8 cellular contexts compared by ENCODE assay signal in the genomic region with DNA sequence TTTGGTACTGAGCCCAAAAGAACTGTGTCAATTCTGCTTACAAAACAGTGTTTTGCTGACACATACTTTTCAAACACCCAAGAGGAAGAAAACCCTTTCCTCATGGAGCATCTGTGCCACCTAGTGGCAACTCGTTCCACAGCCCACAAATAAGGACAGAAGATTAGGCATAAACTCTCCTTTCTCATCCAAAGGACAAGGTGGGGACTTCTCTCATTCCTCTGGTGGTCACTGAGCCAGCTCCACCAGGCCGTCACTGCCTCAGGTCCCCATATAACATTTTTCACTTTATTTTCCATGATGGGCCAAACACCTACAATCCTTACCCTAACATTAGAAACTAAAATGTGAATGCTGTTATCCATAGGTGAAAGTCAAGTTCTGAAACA.
DNase-seq lines count a peak whose midpoint lies in the region; ATAC-seq, FAIRE-seq and TF ChIP-seq lines count a peak whose summit lies in the region.

No MANE protein-coding gene starts in this region.

- no peak overlapping the region for H3K18ac ChIP-seq in H1 (ENCODE audit: extremely low read depth, low read length)

- H3K23ac ChIP-seq in H1 (ENCODE audit: insufficient read length) = no peak overlapping the region

- peak; percentile 90 for TF ChIP-seq RAD21 in H1 (IDR thresholded peaks at IDR 0.05 in 1 of 2, conservative IDR thresholded peaks at IDR 0.05 in 1 of 2; ENCODE audit: low read depth in 2 of 2, low read length in 2 of 2)

- H2BK20ac ChIP-seq in H1 (ENCODE audit: low read length) = no peak overlapping the region

- H3K4me3 ChIP-seq in HEK293 (ENCODE audit: low read depth, low read length) (no peak overlapping the region), H1 (ENCODE audit: extremely low read depth in 1 of 4, insufficient read depth in 2 of 4, low read depth in 3 of 4, low read length in 4 of 4) (no peak overlapping the region)

- H3K56ac ChIP-seq in H1 (replicated peaks; ENCODE audit: insufficient read length, low read depth, low read length) = no peak overlapping the region

- no peaks in the 10 kb centered on the region; the same call in 1 of the 2 replicates for H3K4me1 ChIP-seq in HEK293 (ENCODE audit: control insufficient read depth, insufficient read depth, low read length)
- peaks cover 0 to 3% (median under 1%) of the 10 kb centered on the region in 4 experiments; a peak in 1 of 7 replicates for H3K4me1 ChIP-seq in H1 (replicated peaks in 1 of 4; ENCODE audit: control insufficient read depth in 3 of 4, insufficient read depth in 4 of 4, low read length in 3 of 4)

- peaks cover 34% of the 10 kb centered on the region for H3K4me1 Mint-ChIP-seq in activated CD4-positive, alpha-beta memory T cell treated with anti-CD3 and anti-CD28 coated beads, Interleukin-2, amount 10 ng/mL, durations not matched to agents 7 days and 5 days

- H3K9ac ChIP-seq in H1 (replicated peaks in 1 of 4; ENCODE audit: extremely low read depth in 1 of 4, low read depth in 3 of 4, low read length in 3 of 4) = no peak overlapping the region

- WGBS in H1 (ENCODE audit: extremely low coverage in 1 of 2, insufficient coverage in 1 of 2, insufficient read length in 1 of 2, insufficient replicate concordance in 2 of 2, low coverage in 1 of 2, low lambda C conversion rate in 2 of 2, missing lambda C conversion rate in 1 of 2), 2 experiments = 38% methylated on average over 2 of the region's 2 CpGs; no CpG with 5 or more reads in 1 of the 2 experiments

- H3K79me1 ChIP-seq in H1 (ENCODE audit: low read depth, low read length) = no peaks in the 10 kb centered on the region

- H3K9me3 Mint-ChIP-seq in activated CD4-positive, alpha-beta memory T cell treated with anti-CD3 and anti-CD28 coated beads, Interleukin-2, amount 10 ng/mL, durations not matched to agents 7 days and 5 days = no peaks in the 10 kb centered on the region

- no peaks in the 10 kb centered on the region for H3K79me2 ChIP-seq in H1 (ENCODE audit: control insufficient read depth in 1 of 2, insufficient read depth in 2 of 2, low read length in 2 of 2)

- H3K36me3 ChIP-seq in HEK293 (ENCODE audit: control insufficient read depth in 2 of 2, insufficient read depth in 1 of 2, low read length in 2 of 2) (peaks cover 8 to 65% of the 10 kb centered on the region in 2 experiments; a peak in 2 of 3 replicates), H1 (ENCODE audit: control insufficient read depth in 2 of 4, insufficient read depth in 4 of 4, low read length in 3 of 4) (peaks cover 0 to 14% (median 6%) of the 10 kb centered on the region in 4 experiments; a peak in 5 of 8 replicates)

- no peak overlapping the region for H4K8ac ChIP-seq in H1 (ENCODE audit: extremely low read depth, insufficient read depth, low read length)

- peak; percentile 81 for FAIRE-seq in H1 (lab: Jason Lieb, UNC)

- H3K27me3 Mint-ChIP-seq in activated CD4-positive, alpha-beta memory T cell treated with anti-CD3 and anti-CD28 coated beads, Interleukin-2, amount 10 ng/mL, durations not matched to agents 7 days and 5 days = peaks cover 8% of the 10 kb centered on the region

- no peak overlapping the region for H3K4me3 Mint-ChIP-seq in activated CD4-positive, alpha-beta memory T cell treated with anti-CD3 and anti-CD28 coated beads, Interleukin-2, amount 10 ng/mL, durations not matched to agents 7 days and 5 days

- TF ChIP-seq CTCF in HEK293 (tag by site-specific recombination; IDR thresholded peaks at IDR 0.05) (no peak; the same call in 1 of the 2 replicates), H1 (IDR thresholded peaks at IDR 0.05; ENCODE audit: control extremely low read depth in 1 of 3, insufficient read depth in 1 of 3, low read depth in 1 of 3, low read length in 3 of 3) (peak in 2 of 3 experiments; percentile 81 to 91; a peak in 3 of 4 replicates)

- H2AK5ac ChIP-seq in H1 (ENCODE audit: low read depth, low read length) = no peak overlapping the region

- no peak overlapping the region for H4K91ac ChIP-seq in H1 (replicated peaks; ENCODE audit: insufficient read length, low read length)

- no peak overlapping the region for H3K27ac Mint-ChIP-seq in activated CD4-positive, alpha-beta memory T cell treated with anti-CD3 and anti-CD28 coated beads, Interleukin-2, amount 10 ng/mL, durations not matched to agents 7 days and 5 days

- CTCF ChIA-PET in HEK293 (lab: Yijun Ruan, JAX) = interaction anchor here (0.7 to 4.5 kb wide), 14 partner anchors 8 to 1074 kb away, joined by 3 to 33 read pairs (median 6); no protein-coding TSS in a partner anchor
- CTCF ChIA-PET in activated CD4-positive, alpha-beta memory T cell treated with anti-CD3 and anti-CD28 coated beads, Interleukin-2, amount 10 ng/mL, durations not matched to agents 7 days and 5 days (lab: Charles Lee) = interaction anchor here (1.0 to 3.7 kb wide), 9 partner anchors 9 to 210 kb away, joined by 3 to 16 read pairs (median 5); no protein-coding TSS in a partner anchor
- CTCF ChIA-PET in H1 (lab: Charles Lee; ENCODE audit: partially characterized antibody) = interaction anchor here (0.7 to 5.1 kb wide), 13 partner anchors 8 to 210 kb away, joined by 3 to 34 read pairs (median 7); no protein-coding TSS in a partner anchor

- TF ChIP-seq POLR2A in H1 (IDR thresholded peaks at IDR 0.05; ENCODE audit: control extremely low read depth in 1 of 2, low read depth in 2 of 2, low read length in 2 of 2) = no peak

- POLR2A ChIA-PET in HEK293 (lab: Yijun Ruan, JAX) = no interaction called here
- POLR2A ChIA-PET in activated CD4-positive, alpha-beta memory T cell treated with anti-CD3 and anti-CD28 coated beads, Interleukin-2, amount 10 ng/mL, durations not matched to agents 7 days and 5 days (lab: Charles Lee) = interaction anchor here (1.0 kb wide), 1 partner anchor 210 kb away, joined by 4 read pairs; no protein-coding TSS in a partner anchor
- POLR2A ChIA-PET in H1 (lab: Charles Lee; ENCODE audit: partially characterized antibody) = interaction anchor here (0.7 kb wide), 2 partner anchors 8 to 192 kb away, joined by 3 read pairs; no protein-coding TSS in a partner anchor

- H2BK12ac ChIP-seq in H1 (ENCODE audit: low read depth, low read length) = no peak overlapping the region

- peaks cover 43% of the 10 kb centered on the region for H3K36me3 Mint-ChIP-seq in activated CD4-positive, alpha-beta memory T cell treated with anti-CD3 and anti-CD28 coated beads, Interleukin-2, amount 10 ng/mL, durations not matched to agents 7 days and 5 days (ENCODE audit: low read depth)

- H3K27ac ChIP-seq in HEK293 (ENCODE audit: extremely low read depth, low read depth, low read length) (no peak overlapping the region), H1 (ENCODE audit: low read depth, low read length) (no peak overlapping the region)

- no peaks in the 10 kb centered on the region for H3K27me3 ChIP-seq in H1 (replicated peaks in 1 of 4; ENCODE audit: control insufficient read depth in 3 of 4, extremely low read depth in 1 of 4, insufficient read depth in 3 of 4, low read length in 3 of 4)

- H3K23me2 ChIP-seq in H1 (ENCODE audit: low read depth, low read length) = no peaks in the 10 kb centered on the region

- ATAC-seq in GM18519 (IDR thresholded peaks at IDR 0.05; ENCODE audit: low FRiP score, unreplicated experiment) = no peak

- H2AFZ ChIP-seq in H1 (ENCODE audit: low read length) = no peak overlapping the region

- H2BK15ac ChIP-seq in H1 (ENCODE audit: low read length) = no peak overlapping the region

- DNase-seq in Ammon's horn (ENCODE audit: low spot score) (peak; percentile 95), NCI-H82 (lab: John Stamatoyannopoulos, UW) (peak; percentile 80), H1 (ENCODE audit: low read depth in 1 of 2, low spot score in 2 of 2) (peak; percentile 44 to 71), lung microvascular endothelial cell (ENCODE audit: low read depth in 2 of 2) (peak; percentile 83 to 88)
- DNase-seq in activated CD4-positive, alpha-beta memory T cell treated with anti-CD3 and anti-CD28 coated beads, Interleukin-2, amount 10 ng/mL, durations not matched to agents 7 days and 5 days = peak; percentile 79
- DNase-seq in stimulated activated CD8-positive, alpha-beta memory T cell treated with anti-CD3 and anti-CD28 coated beads, Interleukin-12 subunit alpha, Interleukin-12 subunit beta, amount 100 ng/mL, for 1 hour (ENCODE audit: low read depth) = peak; percentile 54

- no peak overlapping the region for H2BK120ac ChIP-seq in H1 (replicated peaks; ENCODE audit: low read depth, low read length)

- no peak overlapping the region for H3K4ac ChIP-seq in H1 (replicated peaks; ENCODE audit: insufficient read length, low read depth, low read length)

- no peak for TF ChIP-seq EP300 in H1 (IDR thresholded peaks at IDR 0.05; ENCODE audit: borderline replicate concordance in 1 of 2, low read depth in 2 of 2, low read length in 2 of 2)

- no peaks in the 10 kb centered on the region for H3K9me3 ChIP-seq in HEK293 (ENCODE audit: control insufficient read depth, insufficient read depth, low read depth, low read length)
- H3K9me3 ChIP-seq in H1 (ENCODE audit: insufficient read depth in 2 of 2, low read depth in 1 of 2, low read length in 1 of 2) = no peaks in the 10 kb centered on the region

- H2BK5ac ChIP-seq in H1 (ENCODE audit: low read depth, low read length) = no peak overlapping the region

- H3K4me2 ChIP-seq in H1 (ENCODE audit: insufficient read depth in 1 of 2, low read depth in 2 of 2, low read length in 2 of 2) = no peak overlapping the region

- peaks cover 0 to 3% of the 10 kb centered on the region in 2 experiments for H4K20me1 ChIP-seq in H1 (replicated peaks in 1 of 2; ENCODE audit: control insufficient read depth in 1 of 2, insufficient read depth in 2 of 2, low read length in 2 of 2)

- H3K14ac ChIP-seq in H1 (ENCODE audit: insufficient read length) = no peak overlapping the region

- H4K5ac ChIP-seq in H1 (ENCODE audit: insufficient read length, low read depth, low read length) = no peak overlapping the region

TF ChIP-seq in HEK293, 187 proteins besides CTCF, POLR2A, EP300 and RAD21 (continues in another document):
- TF ChIP-seq ZNF626 (tag by site-specific recombination; IDR thresholded peaks at IDR 0.05) = no peak
- no peak for TF ChIP-seq ZNF623 (tag by site-specific recombination; IDR thresholded peaks at IDR 0.05)
- no peak for TF ChIP-seq ZNF571 (tag by site-specific recombination; IDR thresholded peaks at IDR 0.05)
- no peak for TF ChIP-seq ZNF394 (tag by site-specific recombination; IDR thresholded peaks at IDR 0.05; ENCODE audit: borderline replicate concordance)
- TF ChIP-seq GLIS2 (tag by site-specific recombination; IDR thresholded peaks at IDR 0.05) = no peak
- no peak for TF ChIP-seq ZNF114 (tag by site-specific recombination; IDR thresholded peaks at IDR 0.05)
- TF ChIP-seq FEZF1 (tag by site-specific recombination; IDR thresholded peaks at IDR 0.05) = no peak

TF ChIP-seq in H1, 55 proteins besides CTCF, POLR2A, EP300 and RAD21 (continues in another document):
- TF ChIP-seq BACH1 (IDR thresholded peaks at IDR 0.05; ENCODE audit: low read length) (peak; percentile 99), KDM4A (IDR thresholded peaks at IDR 0.05; ENCODE audit: low read depth, low read length, severe bottlenecking) (no peak), POLR2AphosphoS5 (IDR thresholded peaks at IDR 0.05; ENCODE audit: low read depth, low read length) (no peak), TEAD4 (IDR thresholded peaks at IDR 0.05; ENCODE audit: low read depth, low read length) (no peak), MAFK (IDR thresholded peaks at IDR 0.05; ENCODE audit: low read depth, low read length) (peak; percentile 99), BCL11A (IDR thresholded peaks at IDR 0.05; ENCODE audit: low read depth in 2 of 2, low read length in 2 of 2) (no peak)
